Comparison of ENCODE assay signal across 8 cellular contexts in genomic region chr3:14947886-14948608, GRCh38. TPM values are rescaled to one million over a fixed set of nuclear protein-coding genes. Genes with fewer than 3 reads are reported as not detected.
A peak's percentile ranks its signal among the peaks of the same experiment; 100 is the strongest.
DNase-seq lines count a peak whose midpoint lies in the region; ATAC-seq and TF ChIP-seq lines count a peak whose summit lies in the region.

No MANE protein-coding gene starts in this region.

- POLR2A ChIA-PET in Panc1 (lab: Charles Lee), result interaction anchor here (0.7 to 0.8 kb wide), 3 partner anchors 361 to 1081 kb away, joined by 3 to 9 read pairs (median 3); no protein-coding TSS in a partner anchor

- H3K36me3 Mint-ChIP-seq in activated T-cell treated with anti-CD3 and anti-CD28 coated beads, Interleukin-2, amount 50 U/mL, for 72 hours (ENCODE audit: insufficient read depth in 2 of 2), result peaks cover 10 to 19% of the 10 kb centered on the region in 2 donors

- in situ Hi-C loops in Panc1 (cut with HindIII; ENCODE audit: low pct_unique_long_range_greater_than_20kb, low sequenced_read_pairs), result no loop called here

- H3K27ac Mint-ChIP-seq in activated T-cell treated with anti-CD3 and anti-CD28 coated beads, Interleukin-2, amount 50 U/mL, for 72 hours, result peak overlapping the region; percentile 99

- peaks cover 43% of the 10 kb centered on the region for H3K4me1 Mint-ChIP-seq in activated T-cell treated with anti-CD3 and anti-CD28 coated beads, Interleukin-2, amount 50 U/mL, for 72 hours (ENCODE audit: low read depth)

- DNase-seq in DMS79 (lab: John Stamatoyannopoulos, UW) (peak; percentile 58), Panc1 (ENCODE audit: low read depth, low spot score) (peak; percentile 58), esophagus muscularis mucosa (ENCODE audit: extremely low spot score) (peak; percentile 99)
- peak; percentile 98 for DNase-seq in activated T-cell treated with anti-CD3 and anti-CD28 coated beads, Interleukin-2, amount 50 U/mL, for 72 hours
- DNase-seq in stimulated activated CD8-positive, alpha-beta memory T cell treated with anti-CD3 and anti-CD28 coated beads, Interleukin-7, amount 100 ng/mL, for 24 hours (ENCODE audit: low read depth), result peak; percentile 90

- H3K27me3 ChIP-seq in KMS-11 (ENCODE audit: insufficient read depth, low read depth) (no peaks in the 10 kb centered on the region), Panc1 (ENCODE audit: control insufficient read depth, insufficient read depth, low read length) (no peaks in the 10 kb centered on the region), esophagus muscularis mucosa (no peaks in the 10 kb centered on the region), muscle layer of duodenum (ENCODE audit: low read depth, low read length) (no peaks in the 10 kb centered on the region)

- no peaks in the 10 kb centered on the region for H3K27me3 Mint-ChIP-seq in activated T-cell treated with anti-CD3 and anti-CD28 coated beads, Interleukin-2, amount 50 U/mL, for 72 hours (ENCODE audit: low read depth)

- no peak for TF ChIP-seq EP300 in esophagus muscularis mucosa (IDR thresholded peaks at IDR 0.05)

- H2AFZ ChIP-seq in KMS-11 (ENCODE audit: low read depth), result no peak overlapping the region; the same call in 1 of the 2 replicates

- no peaks in the 10 kb centered on the region for H3K9me3 Mint-ChIP-seq in activated T-cell treated with anti-CD3 and anti-CD28 coated beads, Interleukin-2, amount 50 U/mL, for 72 hours

- H3K9ac ChIP-seq in KMS-11, result peak overlapping the region; percentile 92

- TF ChIP-seq CTCF in KMS-11 (conservative IDR thresholded peaks at IDR 0.05; ENCODE audit: low read depth, low read length) (no peak), Panc1 (IDR thresholded peaks at IDR 0.05) (no peak), esophagus muscularis mucosa (IDR thresholded peaks at IDR 0.05) (no peak)

- H3K36me3 ChIP-seq in KMS-11 (ENCODE audit: insufficient read depth) (no peaks in the 10 kb centered on the region), Panc1 (ENCODE audit: control insufficient read depth, insufficient read depth, low read length) (peaks cover 5% of the 10 kb centered on the region; the same call in 1 of the 2 replicates), esophagus muscularis mucosa (peaks cover 9 to 27% (median 18%) of the 10 kb centered on the region in 4 donors), muscle layer of duodenum (ENCODE audit: control insufficient read depth in 1 of 2, insufficient read depth in 2 of 2, low read length in 2 of 2) (peaks cover 16% of the 10 kb centered on the region in 2 donors)

- CTCF ChIA-PET in Panc1 (lab: Charles Lee), result interaction anchor here (0.7 kb wide), 1 partner anchor 120 kb away, joined by 6 read pairs; no protein-coding TSS in a partner anchor

- peak overlapping the region; percentile 98 to 100 for H3K4me3 Mint-ChIP-seq in activated T-cell treated with anti-CD3 and anti-CD28 coated beads, Interleukin-2, amount 50 U/mL, for 72 hours

- no peak overlapping the region for H3K4me3 ChIP-seq in KMS-11 (IDR thresholded peaks at IDR 0.05; ENCODE audit: insufficient read depth, low read depth, low read length)
- peak overlapping the region; percentile 84 to 89 for H3K4me3 ChIP-seq in Panc1 (ENCODE audit: low read depth in 2 of 2, low read length in 2 of 2)
- H3K4me3 ChIP-seq in esophagus muscularis mucosa, result peak overlapping the region; percentile 82 to 99 (median 92)
- H3K4me3 ChIP-seq in muscle layer of duodenum (ENCODE audit: low read depth in 1 of 2, low read length in 2 of 2), result peak overlapping the region; percentile 65 to 88

- intact Hi-C loops in Panc1 (cut with micrococcal nuclease; ENCODE audit: unreplicated experiment), result no loop called here
- intact Hi-C loops in esophagus muscularis mucosa (cut with DNase I), result loop anchor here (10.0 kb wide), 1 partner anchor 107 kb away; no protein-coding TSS in a partner anchor

- H3K9me3 ChIP-seq in Panc1 (ENCODE audit: control insufficient read depth, insufficient read depth, low read depth, low read length) (no peaks in the 10 kb centered on the region), esophagus muscularis mucosa (no peaks in the 10 kb centered on the region), muscle layer of duodenum (ENCODE audit: control insufficient read depth in 1 of 2, low read length in 2 of 2) (no peaks in the 10 kb centered on the region)

- no peaks in the 10 kb centered on the region for H4K20me1 ChIP-seq in KMS-11 (ENCODE audit: insufficient read depth)

- no peak for TF ChIP-seq POLR2A in esophagus muscularis mucosa (IDR thresholded peaks at IDR 0.05; ENCODE audit: low read depth)

- peaks cover 21% of the 10 kb centered on the region for H3K79me2 ChIP-seq in KMS-11 (ENCODE audit: insufficient read depth, low read depth)

- H3K27ac ChIP-seq in KMS-11, result peak overlapping the region; percentile 97
- peak overlapping the region; percentile 93 for H3K27ac ChIP-seq in Panc1 (ENCODE audit: low read length)
- H3K27ac ChIP-seq in esophagus muscularis mucosa (replicated peaks in 1 of 4), result peak overlapping the region; percentile 99 to 100 (median 99)
- peak overlapping the region; percentile 94 for H3K27ac ChIP-seq in muscle layer of duodenum (ENCODE audit: low read length)

- no peak overlapping the region for H3K4me2 ChIP-seq in KMS-11

- ATAC-seq in GM21786 (IDR thresholded peaks at IDR 0.05; ENCODE audit: unreplicated experiment) (peak; percentile 88), Panc1 (peak; percentile 97)
- ATAC-seq in activated T-cell treated with anti-CD3 and anti-CD28 coated beads, Interleukin-2, amount 50 U/mL, for 72 hours (replicated peaks in 1 of 2), result peak; percentile 92

- BruUV-seq in Panc1 (replicated peaks; lab: Mats Ljungman, UMichigan), result no TSS peak

- H3K4me1 ChIP-seq in KMS-11 (ENCODE audit: low read depth, poor library complexity, severe bottlenecking), result peaks cover 9% of the 10 kb centered on the region
- peaks cover 16% of the 10 kb centered on the region for H3K4me1 ChIP-seq in Panc1 (ENCODE audit: control insufficient read depth, insufficient read depth, low read length)
- H3K4me1 ChIP-seq in esophagus muscularis mucosa, result peaks cover 30 to 75% (median 60%) of the 10 kb centered on the region in 4 donors
- peaks cover 12 to 58% of the 10 kb centered on the region in 2 donors for H3K4me1 ChIP-seq in muscle layer of duodenum (ENCODE audit: control insufficient read depth in 1 of 2, insufficient read depth in 2 of 2, low read length in 2 of 2)

- under 1% methylated on average over 42 of the region's 79 CpGs for WGBS in esophagus muscularis mucosa

RNA-seq across cellular contexts. Expression of gene NR2C2, which starts 0.7 kb away (rescaled TPM):
- total RNA-seq in Panc1 (2021; ENCODE audit: unreplicated experiment), result 30.6 TPM
- polyA plus RNA-seq in Panc1 (2012; ENCODE audit: insufficient read length), result 17.2 TPM
- total RNA-seq in activated T-cell treated with anti-CD3 and anti-CD28 coated beads, Interleukin-2, amount 50 U/mL, for 72 hours, result 10 to 100 TPM; 75.9 to 79.1 TPM
- 10 to 100 TPM; 36.4 to 43.9 (median 40.8) TPM for total RNA-seq in esophagus muscularis mucosa
